In the genomic region with DNA sequence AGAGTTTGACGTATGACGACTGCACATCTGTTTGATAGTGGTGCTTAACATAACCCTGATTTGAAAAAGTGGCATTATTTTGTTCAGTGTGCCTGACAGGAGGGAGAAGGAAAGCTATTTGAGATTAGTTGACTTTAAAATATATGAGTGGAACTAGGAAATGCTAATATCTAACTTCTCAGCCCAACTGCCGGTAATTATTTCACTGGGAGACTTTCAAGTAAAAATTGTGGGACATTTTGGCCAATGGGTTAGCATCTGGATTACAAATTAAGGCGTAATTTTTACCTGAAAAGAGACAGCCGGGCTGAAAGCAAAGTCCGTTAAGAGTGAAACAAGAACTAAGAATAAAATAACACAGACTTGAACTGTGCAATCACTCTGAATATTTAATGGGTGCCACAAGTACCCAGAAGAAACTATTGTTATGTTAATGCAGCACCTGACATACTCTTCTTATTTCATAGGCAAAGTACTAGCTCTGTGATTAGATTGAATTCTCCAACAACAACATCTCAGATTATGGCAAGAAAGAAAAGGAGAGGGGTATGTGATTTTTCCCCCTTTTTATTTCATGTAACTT, we compare ENCODE assay signal across 2 cellular contexts.
TF ChIP-seq lines count a peak whose summit lies in the region.

No MANE protein-coding gene starts in this region.

TF ChIP-seq in endothelial cell of umbilical vein, 7 proteins besides CTCF, POLR2A, EP300 and RAD21:
- TF ChIP-seq, protein P1, sequence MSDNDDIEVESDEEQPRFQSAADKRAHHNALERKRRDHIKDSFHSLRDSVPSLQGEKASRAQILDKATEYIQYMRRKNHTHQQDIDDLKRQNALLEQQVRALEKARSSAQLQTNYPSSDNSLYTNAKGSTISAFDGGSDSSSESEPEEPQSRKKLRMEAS (IDR thresholded peaks at IDR 0.05; ENCODE audit: insufficient read depth, insufficient read length) = no peak
- TF ChIP-seq POLR2AphosphoS5 (IDR thresholded peaks at IDR 0.05; ENCODE audit: insufficient read depth, low read depth, low read length) (no peak), EZH2 (IDR thresholded peaks at IDR 0.05; ENCODE audit: borderline replicate concordance, low read depth, low read length, severe bottlenecking) (peak; percentile 10)

TF ChIP-seq in HEK293T, 16 proteins besides CTCF, POLR2A, EP300 and RAD21:
- no peak for TF ChIP-seq FOXK2 (IDR thresholded peaks at IDR 0.05)
- no peak for TF ChIP-seq PKNOX1 (IDR thresholded peaks at IDR 0.05)
- TF ChIP-seq ELF4 (IDR thresholded peaks at IDR 0.05) = no peak
- no peak for TF ChIP-seq ZNF384 (IDR thresholded peaks at IDR 0.05)
- no peak for TF ChIP-seq SUZ12 (IDR thresholded peaks at IDR 0.05)
- no peak for TF ChIP-seq HDGF (IDR thresholded peaks at IDR 0.05; ENCODE audit: borderline replicate concordance)
- TF ChIP-seq BHLHE40 (IDR thresholded peaks at IDR 0.05; ENCODE audit: borderline replicate concordance) = no peak
- TF ChIP-seq NFRKB (IDR thresholded peaks at IDR 0.05) = no peak
- no peak for TF ChIP-seq ARNT (IDR thresholded peaks at IDR 0.05)
- TF ChIP-seq CTBP1 (IDR thresholded peaks at IDR 0.05; ENCODE audit: borderline replicate concordance) = no peak
- TF ChIP-seq FOXA1 (IDR thresholded peaks at IDR 0.05) = no peak
